In genomic region chr3:14312375-14312774, GRCh38 we compare ENCODE assay signal across 27 cellular contexts.
"Had no signal": no experiment of that assay in that cellular context is flagged by ENCODE, and none has a peak within 500 bp of the region (broad histone marks: within the 10 kb centered on the region; RNA-seq: fewer than 3 reads in every experiment).

No MANE protein-coding gene starts in this region.

- H3K4me2 ChIP-seq: KMS-11 had no signal

- FAIRE-seq: TTC549 had no signal

- H3K4me3 ChIP-seq: adrenal gland, MG63, SK-N-MC had no signal

- H3K9me3 ChIP-seq: adrenal gland, MG63 had no signal

- ATAC-seq: activated CD4-positive, alpha-beta T cell treated with anti-CD3 and anti-CD28 coated beads for 36 hours; activated T-helper 17 cell treated with anti-CD3 and anti-CD28 coated beads, Interleukin-2, amount 50 U/mL, for 72 hours; Right ventricle myocardium inferior; T-cell had no signal

- DNase-seq: activated CD4-positive, alpha-beta memory T cell treated with anti-CD3 and anti-CD28 coated beads, Interleukin-2, amount 10 ng/mL, durations not matched to agents 7 days and 5 days; activated CD4-positive, alpha-beta T cell treated with anti-CD3 and anti-CD28 coated beads for 36 hours; activated CD4-positive, alpha-beta T cell treated with anti-CD3 and anti-CD28 coated beads, Interleukin-2, amount 50 U/mL, for 1 hour; activated naive CD4-positive, alpha-beta T cell treated with anti-CD3 and anti-CD28 coated beads, Interleukin-2, amount 50 U/mL, for 16 hours; activated naive CD8-positive, alpha-beta T cell treated with anti-CD3 and anti-CD28 coated beads, Interleukin-2, amount 10 ng/mL, durations not matched to agents 7 days and 5 days; activated T-cell treated with anti-CD3 and anti-CD28 coated beads for 4 hours; activated T-cell treated with anti-CD3 and anti-CD28 coated beads, Interleukin-2, amount 50 U/mL, for 48 hours; adrenal gland; anterior cingulate cortex; caudate nucleus; MG63; MV-4-11; NCI-H1092 treated with DMSO at 0.1 percent for 48 hours; NCI-H1417 treated with DMSO at 0.1 percent for 48 hours; NCI-H187; NCI-H2081; NCI-H510A treated with DMSO at 0.1 percent for 48 hours; NCI-H69; T-cell; T-helper 2 cell; T1000 had no signal

- H3K9ac ChIP-seq: KMS-11 had no signal

- H3K4me1 ChIP-seq: adrenal gland had no signal

- H3K36me3 ChIP-seq: adrenal gland, MG63 had no signal

- H3K27ac ChIP-seq: adrenal gland, KMS-11, SK-N-MC, VCaP had no signal

- H3K27me3 ChIP-seq: adrenal gland, MG63 had no signal
